Comparison of ENCODE assay signal across 1 cellular context in the genomic region with DNA sequence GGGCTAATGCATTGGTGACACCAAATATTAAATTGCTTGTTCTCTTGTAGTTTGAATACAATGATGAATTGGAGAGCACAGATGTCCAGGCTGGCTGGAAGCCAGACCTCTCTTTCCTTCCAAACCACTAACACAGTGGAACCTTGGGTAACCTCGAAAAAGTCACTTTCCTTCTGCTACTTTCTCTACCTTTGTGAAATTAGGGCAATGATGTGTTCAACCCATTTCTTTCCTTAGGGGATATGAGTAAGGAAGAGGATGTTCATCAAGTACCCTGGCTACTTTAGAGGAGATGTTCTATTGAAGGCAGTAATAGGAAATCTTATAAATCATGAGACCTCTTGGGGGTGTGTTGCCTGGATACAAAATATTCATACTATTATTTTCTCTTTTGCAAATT.
TF ChIP-seq lines count a peak whose summit lies in the region.

No MANE protein-coding gene starts in this region.

TF ChIP-seq in IMR-90, 13 proteins besides CTCF, POLR2A, EP300 and RAD21 (continued from another document):
- TF ChIP-seq MAFK (IDR thresholded peaks at IDR 0.05; ENCODE audit: low read depth, low read length) = no peak
- no peak for TF ChIP-seq MAZ (IDR thresholded peaks at IDR 0.05; ENCODE audit: borderline replicate concordance, low read depth, low read length)
- no peak for TF ChIP-seq CEBPB (IDR thresholded peaks at IDR 0.05; ENCODE audit: low read depth, low read length)
- no peak for TF ChIP-seq RFX5 (IDR thresholded peaks at IDR 0.05; ENCODE audit: low read depth, low read length)
- no peak for TF ChIP-seq CHD1 (IDR thresholded peaks at IDR 0.05; ENCODE audit: low read depth, low read length)
- no peak for TF ChIP-seq ELK1 (IDR thresholded peaks at IDR 0.05; ENCODE audit: borderline replicate concordance, low read depth, low read length)
- TF ChIP-seq MXI1 (IDR thresholded peaks at IDR 0.05; ENCODE audit: borderline replicate concordance, low read depth, low read length) = no peak
